ENCODE assay signal across 11 cellular contexts in genomic region chr5:145775893-145776444, GRCh38. TPM values are rescaled to one million over a fixed set of nuclear protein-coding genes. Genes with fewer than 3 reads are reported as not detected.
DNase-seq lines count a peak whose midpoint lies in the region; ATAC-seq, FAIRE-seq and TF ChIP-seq lines count a peak whose summit lies in the region.
"Had no signal": no experiment of that assay in that cellular context is flagged by ENCODE, and none has a peak within 500 bp of the region (broad histone marks: within the 10 kb centered on the region; RNA-seq: fewer than 3 reads in every experiment).

No MANE protein-coding gene starts in this region.

- peak; percentile 24 for DNase-seq in DMS53 (lab: John Stamatoyannopoulos, UW)
- DNase-seq in DMS53 treated with DMSO at 0.1 percent for 48 hours (lab: John Stamatoyannopoulos, UW; ENCODE audit: unreplicated experiment) = no peak
- peak in 1 of 4 donors; percentile 40 for DNase-seq in body of pancreas
- no peak for DNase-seq in kidney
- DNase-seq in upper lobe of right lung = no peak
- no peak for DNase-seq in HAP-1 (ENCODE audit: low spot score in 2 of 2)
- no peak for DNase-seq in NCI-H446 treated with DMSO at 0.1 percent for 48 hours (lab: John Stamatoyannopoulos, UW)
- DNase-seq in cerebellar nuclear complex (lab: John Stamatoyannopoulos, UW) = no peak
- DNase-seq: activated CD4-positive, alpha-beta T cell treated with anti-CD3 and anti-CD28 coated beads, Interleukin-2, amount 10 ng/mL, durations not matched to agents 7 days and 5 days; NCI-H748 treated with DMSO at 0.1 percent for 48 hours had no signal

- in situ Hi-C loops in HAP-1 (cut with MboI; ENCODE audit: low sequenced_read_pairs) = no loop called here

- no peak overlapping the region for H3K27ac ChIP-seq in body of pancreas
- H3K27ac ChIP-seq in kidney (ENCODE audit: low read depth in 2 of 2, low read length in 2 of 2) = no peak overlapping the region
- no peak overlapping the region for H3K27ac ChIP-seq in upper lobe of right lung
- H3K27ac ChIP-seq: 22Rv1 had no signal

- ATAC-seq in body of pancreas (peak; percentile 48), upper lobe of right lung (peak; percentile 48)

- H3K36me3 ChIP-seq in body of pancreas (replicated peaks in 1 of 2; ENCODE audit: insufficient read depth in 1 of 2, low read depth in 2 of 2) (no peaks in the 10 kb centered on the region), kidney (ENCODE audit: control insufficient read depth in 1 of 2, insufficient read depth in 2 of 2, low read length in 2 of 2) (no peaks in the 10 kb centered on the region), upper lobe of right lung (no peaks in the 10 kb centered on the region), HAP-1 (replicated peaks) (no peaks in the 10 kb centered on the region)

- TF ChIP-seq CTCF in body of pancreas (IDR thresholded peaks at IDR 0.05) (no peak), kidney (IDR thresholded peaks at IDR 0.05; ENCODE audit: borderline replicate concordance, extremely low read depth, insufficient read depth) (no peak), upper lobe of right lung (IDR thresholded peaks at IDR 0.05) (no peak)

- TF ChIP-seq POLR2A in body of pancreas (IDR thresholded peaks at IDR 0.05) = no peak

- H3K4me3 ChIP-seq in body of pancreas (no peak overlapping the region), kidney (ENCODE audit: low read length in 2 of 2) (no peak overlapping the region), upper lobe of right lung (no peak overlapping the region), HAP-1 (no peak overlapping the region)

- intact Hi-C loops in body of pancreas (cut with DNase I) = no loop called here
- intact Hi-C loops in kidney (cut with DNase I) = no loop called here
- intact Hi-C loops in upper lobe of right lung (cut with DNase I) = no loop called here

- H3K27me3 ChIP-seq in body of pancreas = no peaks in the 10 kb centered on the region
- H3K27me3 ChIP-seq in upper lobe of right lung = no peaks in the 10 kb centered on the region
- H3K27me3 ChIP-seq in HAP-1 (ENCODE audit: low read depth) = no peaks in the 10 kb centered on the region

- WGBS in body of pancreas, 2 donors = 61 to 77% methylated on average over 2 of the region's 2 CpGs

- H3K4me1 ChIP-seq in body of pancreas (no peaks in the 10 kb centered on the region), kidney (ENCODE audit: control insufficient read depth in 1 of 2, insufficient read depth in 1 of 2, low read depth in 1 of 2, low read length in 2 of 2) (no peaks in the 10 kb centered on the region), upper lobe of right lung (peaks cover 6% of the 10 kb centered on the region), HAP-1 (no peaks in the 10 kb centered on the region)

- no peak overlapping the region for H3K9ac ChIP-seq in kidney (ENCODE audit: low read length in 2 of 2)

- H3K9me3 ChIP-seq in body of pancreas = no peaks in the 10 kb centered on the region
- H3K9me3 ChIP-seq in kidney (ENCODE audit: control insufficient read depth in 1 of 2, low read length in 2 of 2) = no peaks in the 10 kb centered on the region
- no peaks in the 10 kb centered on the region for H3K9me3 ChIP-seq in upper lobe of right lung
- no peaks in the 10 kb centered on the region for H3K9me3 ChIP-seq in HAP-1

- FAIRE-seq in kidney (lab: Jason Lieb, UNC) = peak; percentile 17

RNA-seq across cellular contexts. Expression of gene PRELID2, which starts 59.2 kb away (rescaled TPM):
- 10 to 100 TPM; 17.1 to 22.4 TPM for total RNA-seq in body of pancreas
- total RNA-seq in kidney = 12.1 TPM
- polyA plus RNA-seq in kidney (ENCODE audit: insufficient read depth, low read depth, low replicate concordance) = 3.8 TPM
- 9.2 TPM for total RNA-seq in upper lobe of right lung
